In genomic region chr16:78227855-78228254, GRCh38 we compare ENCODE assay signal across 12 cellular contexts.
A peak's percentile ranks its signal among the peaks of the same experiment; 100 is the strongest.
DNase-seq lines count a peak whose midpoint lies in the region; ATAC-seq and TF ChIP-seq lines count a peak whose summit lies in the region.
"Had no signal": no experiment of that assay in that cellular context is flagged by ENCODE, and none has a peak within 500 bp of the region (broad histone marks: within the 10 kb centered on the region; RNA-seq: fewer than 3 reads in every experiment).

No MANE protein-coding gene starts in this region.

- CTCF ChIA-PET in A673 (lab: Charles Lee) = no interaction called here
- CTCF ChIA-PET in HEK293 (lab: Yijun Ruan, JAX) = interaction anchor here (0.6 to 0.8 kb wide), 5 partner anchors 23 to 1758 kb away, joined by 3 to 4 read pairs (median 3); no protein-coding TSS in a partner anchor

- H3K4me3 ChIP-seq in A673 (ENCODE audit: low read depth, low read length, poor library complexity, severe bottlenecking) (no peak overlapping the region), HEK293 (ENCODE audit: low read depth, low read length) (no peak overlapping the region)
- H3K4me3 ChIP-seq: cardiac muscle cell had no signal

- no peak for DNase-seq in A673 (ENCODE audit: low spot score)
- peak; percentile 25 for DNase-seq in RPMI8226
- peak; percentile 57 for DNase-seq in iPS-NIHi7 (ENCODE audit: extremely low spot score)
- no peak for DNase-seq in DMS79 treated with DMSO at 0.1 percent for 48 hours (lab: John Stamatoyannopoulos, UW)
- no peak for DNase-seq in stimulated activated CD4-positive, alpha-beta T cell treated with anti-CD3 and anti-CD28 coated beads, Interleukin-4, amount 100 ng/mL, for 1 hour
- DNase-seq: activated T-cell treated with anti-CD3 and anti-CD28 coated beads, Interleukin-2, amount 50 U/mL, for 48 hours; CD4-positive, alpha-beta memory T cell; NCI-H1436 had no signal

- no peaks in the 10 kb centered on the region for H3K27me3 ChIP-seq in A673 (replicated peaks; ENCODE audit: insufficient read depth, low read depth, low read length, poor library complexity)
- H3K27me3 ChIP-seq: cardiac muscle cell had no signal

- no peak overlapping the region for H3K27ac ChIP-seq in A673 (ENCODE audit: low read depth, low read length, poor library complexity, severe bottlenecking)
- H3K27ac ChIP-seq in HEK293 (ENCODE audit: extremely low read depth, low read depth, low read length) = no peak overlapping the region
- H3K27ac ChIP-seq: cardiac muscle cell had no signal

- no peaks in the 10 kb centered on the region for H3K4me1 ChIP-seq in A673 (ENCODE audit: insufficient read depth, low read length, poor library complexity, severe bottlenecking)
- no peaks in the 10 kb centered on the region for H3K4me1 ChIP-seq in HEK293 (ENCODE audit: control insufficient read depth, insufficient read depth, low read length)

- no TSS peak for BruUV-seq in A673 (replicated peaks; lab: Mats Ljungman, UMichigan)

- intact Hi-C loops in A673 (cut with micrococcal nuclease; ENCODE audit: unreplicated experiment) = no loop called here

- TF ChIP-seq CTCF in A673 (conservative IDR thresholded peaks at IDR 0.05; ENCODE audit: low read depth, low read length) (peak; percentile 25; the same call in 1 of the 2 replicates), HEK293 (tag by site-specific recombination; IDR thresholded peaks at IDR 0.05) (peak; percentile 38)

- H3K9me3 ChIP-seq in A673 (ENCODE audit: low read depth, low read length, poor library complexity, severe bottlenecking) (peaks cover 4% of the 10 kb centered on the region), HEK293 (ENCODE audit: control insufficient read depth, insufficient read depth, low read depth, low read length) (no peaks in the 10 kb centered on the region)

- H3K36me3 ChIP-seq in A673 (ENCODE audit: insufficient read depth, low read length, poor library complexity, severe bottlenecking) (no peaks in the 10 kb centered on the region), HEK293 (ENCODE audit: control insufficient read depth in 2 of 2, insufficient read depth in 1 of 2, low read length in 2 of 2) (no peaks in the 10 kb centered on the region)
- H3K36me3 ChIP-seq: cardiac muscle cell had no signal

- ATAC-seq in GM19463 (IDR thresholded peaks at IDR 0.05; ENCODE audit: unreplicated experiment) = no peak
- no peak for ATAC-seq in GM18870 (IDR thresholded peaks at IDR 0.05; ENCODE audit: unreplicated experiment)

- POLR2A ChIA-PET in A673 (lab: Charles Lee; ENCODE audit: low non-redundant PET) (no interaction called here), HEK293 (lab: Yijun Ruan, JAX) (no interaction called here)

TF ChIP-seq in HEK293, 187 proteins besides CTCF, POLR2A, EP300 and RAD21:
- TF ChIP-seq ZNF280D (tag by site-specific recombination; IDR thresholded peaks at IDR 0.05) (no peak), MYNN (tag by site-specific recombination; IDR thresholded peaks at IDR 0.05; ENCODE audit: borderline replicate concordance) (no peak), ZNF155 (tag by site-specific recombination; IDR thresholded peaks at IDR 0.05) (no peak), ZNF341 (tag by site-specific recombination; IDR thresholded peaks at IDR 0.05; ENCODE audit: low read depth) (no peak), ZNF513 (tag by site-specific recombination; IDR thresholded peaks at IDR 0.05) (no peak), ZSCAN30 (tag by site-specific recombination; IDR thresholded peaks at IDR 0.05) (no peak), ZNF654 (tag by site-specific recombination; IDR thresholded peaks at IDR 0.05; ENCODE audit: low read depth) (peak; percentile 50), ZNF610 (tag by site-specific recombination; IDR thresholded peaks at IDR 0.05; ENCODE audit: borderline replicate concordance) (no peak)
TF ChIP-seq in HEK293: peak in this region for 1.

Comparison
In these comparisons a context has a peak if more than half of its experiments do, and no peak if none do; other contexts are left out.
1. DNase-seq: peak in RPMI8226 (single experiment) and iPS-NIHi7 (single experiment); none in A673 (single experiment), DMS79 treated with DMSO at 0.1 percent for 48 hours (single experiment) and stimulated activated CD4-positive, alpha-beta T cell treated with anti-CD3 and anti-CD28 coated beads, Interleukin-4, amount 100 ng/mL, for 1 hour (single experiment).